Comparison of ENCODE assay signal across 17 cellular contexts in the genomic region with DNA sequence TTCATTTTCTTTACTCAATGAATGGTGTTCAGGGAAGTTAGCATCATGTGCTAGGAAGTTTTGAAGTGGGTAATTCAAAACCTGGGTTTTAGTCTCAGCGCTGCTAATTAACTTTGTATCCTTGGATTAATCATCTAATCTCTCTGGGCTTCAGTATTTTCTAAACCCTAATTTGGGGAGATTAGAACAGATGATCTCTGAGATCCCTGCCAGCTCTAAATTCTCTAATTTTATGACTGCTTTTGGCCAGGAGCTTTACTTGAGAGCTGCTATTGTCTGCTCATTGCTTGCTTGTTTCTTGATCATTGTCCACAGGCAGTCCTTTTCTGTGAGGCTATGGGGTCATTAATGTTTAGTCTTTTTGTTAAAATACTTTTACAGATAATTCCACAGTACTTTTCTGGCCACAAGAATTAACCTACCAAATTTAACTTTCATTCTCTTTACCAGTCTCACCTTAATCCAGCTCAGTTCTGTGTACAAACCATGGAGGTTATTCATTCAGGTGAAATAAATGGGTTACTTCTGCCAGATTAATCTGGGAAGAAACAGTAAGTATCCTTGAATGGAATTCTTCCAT. TPM values are rescaled to one million over a fixed set of nuclear protein-coding genes. Genes with fewer than 3 reads are reported as not detected.
DNase-seq lines count a peak whose midpoint lies in the region.
"Had no signal": no experiment of that assay in that cellular context is flagged by ENCODE, and none has a peak within 500 bp of the region (broad histone marks: within the 10 kb centered on the region; RNA-seq: fewer than 3 reads in every experiment).

No MANE protein-coding gene starts in this region.

- H3K4me1 ChIP-seq in ectodermal cell (ENCODE audit: control insufficient read depth, insufficient read depth, low read length): peaks cover 17% of the 10 kb centered on the region

- H3K9me3 ChIP-seq in ectodermal cell (ENCODE audit: control insufficient read depth, low read length): no peaks in the 10 kb centered on the region

- H3K27me3 ChIP-seq in ectodermal cell (ENCODE audit: control insufficient read depth, insufficient read depth, low read length, poor library complexity, severe bottlenecking): no peaks in the 10 kb centered on the region

- peak overlapping the region; percentile 65 for H3K27ac ChIP-seq in ectodermal cell (ENCODE audit: insufficient read depth, low read depth, low read length, poor library complexity, severe bottlenecking)

- H3K4me3 ChIP-seq in ectodermal cell (ENCODE audit: insufficient read depth, low read depth, low read length): no peak overlapping the region
- H3K4me3 ChIP-seq: GM12878, K562 had no signal

- in situ Hi-C loops in G401 (cut with HindIII; ENCODE audit: low sequenced_read_pairs): no loop called here

- H3K36me3 ChIP-seq in ectodermal cell (ENCODE audit: control insufficient read depth, insufficient read depth, low read length): peaks cover 4% of the 10 kb centered on the region

- peak; percentile 19 for DNase-seq in G401 (ENCODE audit: low spot score)
- peak; percentile 73 to 89 for DNase-seq in NCI-H524 (lab: John Stamatoyannopoulos, UW)
- DNase-seq in retina: peak; percentile 13
- no peak for DNase-seq in SKM-1 (lab: John Stamatoyannopoulos, UW; ENCODE audit: unreplicated experiment)
- no peak for DNase-seq in activated gamma-delta T cell (lab: John Stamatoyannopoulos, UW)
- no peak for DNase-seq in stimulated activated CD4-positive, alpha-beta T cell treated with anti-CD3 and anti-CD28 coated beads, Interleukin-2, amount 100 ng/mL, for 24 hours
- DNase-seq: ACHN, C1 segment of cervical spinal cord, DMS 273 treated with DMSO at 0.1 percent for 48 hours, NCI-H1694 treated with DMSO at 0.1 percent for 48 hours, NCI-H2227 treated with DMSO at 0.1 percent for 48 hours, NCI-H526 treated with DMSO at 0.1 percent for 48 hours had no signal

- 80 to 94% methylated on average over 1 of the region's 1 CpG for WGBS in ectodermal cell, 2 experiments

RNA-seq across cellular contexts. Expression of a gene that starts 28.4 kb away (rescaled TPM):
- 0.03 TPM in 1 of 2 replicates, not detected in the other for total RNA-seq in G401 (2014; rRNA removed; shearing (Covaris generic))
- 1.4 TPM for polyA plus RNA-seq in ectodermal cell (2013, experiment 1 of 4)
- polyA plus RNA-seq in ectodermal cell (2013, experiment 2 of 4): 0.92 TPM
- polyA plus RNA-seq in ectodermal cell (2013, experiment 3 of 4): 0.96 TPM
- 1.4 TPM for polyA plus RNA-seq in ectodermal cell (2013, experiment 4 of 4)
- total RNA-seq: GM12878, H1, K562, SK-MEL-5 had no signal
- polyA plus RNA-seq: K562 had no signal

RNA-seq across cellular contexts. Expression of a gene that starts 56.1 kb away (rescaled TPM):
- total RNA-seq in G401 (2014; rRNA removed; shearing (Covaris generic)): 10.5 and 11.6 TPM in 2 replicates
- polyA plus RNA-seq in ectodermal cell (2013, experiment 1 of 4): 21.3 TPM
- 24.1 TPM for polyA plus RNA-seq in ectodermal cell (2013, experiment 2 of 4)
- polyA plus RNA-seq in ectodermal cell (2013, experiment 3 of 4): 17.8 TPM
- 22.0 TPM for polyA plus RNA-seq in ectodermal cell (2013, experiment 4 of 4)

Comparison
In these comparisons a context has a peak if more than half of its experiments do, and no peak if none do; other contexts are left out.
1. DNase-seq: peak in G401 (single experiment), NCI-H524 (2 of 2) and retina (single experiment); none in SKM-1 (single experiment), activated gamma-delta T cell (single experiment) and stimulated activated CD4-positive, alpha-beta T cell treated with anti-CD3 and anti-CD28 coated beads, Interleukin-2, amount 100 ng/mL, for 24 hours (0 of 2).